ENCODE assay signal across 9 cellular contexts in the genomic region with DNA sequence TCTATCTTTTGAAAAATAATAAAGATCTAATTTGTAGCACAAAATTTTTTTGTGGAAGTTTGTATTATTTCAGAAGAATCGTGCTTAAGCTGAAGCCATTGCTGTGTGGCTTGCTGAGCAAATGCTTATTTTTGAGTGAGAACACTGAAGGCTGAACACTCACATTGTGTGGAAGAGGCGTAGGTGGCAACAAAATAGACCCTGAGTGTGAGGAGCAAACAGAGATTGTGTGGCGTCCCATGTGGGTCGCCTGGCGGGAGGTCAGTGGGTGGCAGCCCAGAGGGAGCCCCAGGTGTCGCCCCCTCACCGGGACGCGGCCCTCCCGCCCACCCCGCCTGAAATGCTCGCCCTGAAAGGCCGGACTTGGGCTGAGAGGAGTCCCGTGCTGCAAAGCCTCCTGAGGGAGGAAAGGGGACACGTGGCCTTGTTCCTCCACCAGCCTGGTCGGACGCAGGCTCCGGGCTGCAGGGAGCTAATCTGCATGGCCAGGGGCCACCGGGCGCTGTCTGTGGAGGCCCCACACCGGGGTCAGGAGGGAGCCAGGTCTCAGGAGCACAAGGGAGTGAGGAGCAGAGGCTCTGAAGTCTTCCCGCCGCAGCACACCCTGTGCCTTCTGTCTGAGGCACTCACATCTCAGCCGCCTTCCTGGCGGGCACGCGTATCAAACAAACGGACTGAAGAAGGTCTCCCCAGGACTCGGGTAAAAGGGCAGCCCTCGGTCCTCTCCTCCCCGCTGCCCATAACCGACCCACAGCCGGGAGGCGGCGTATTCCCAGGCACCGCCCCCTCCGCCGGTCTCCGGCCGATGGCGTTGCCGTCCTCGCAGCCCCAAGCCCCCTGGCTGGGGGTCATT. TPM values are rescaled to one million over a fixed set of nuclear protein-coding genes. Genes with fewer than 3 reads are reported as not detected.
DNase-seq lines count a peak whose midpoint lies in the region; TF ChIP-seq lines count a peak whose summit lies in the region.
"Had no signal": no experiment of that assay in that cellular context is flagged by ENCODE, and none has a peak within 500 bp of the region (broad histone marks: within the 10 kb centered on the region; RNA-seq: fewer than 3 reads in every experiment).

No MANE protein-coding gene starts in this region.

- no peak overlapping the region for H3K27ac Mint-ChIP-seq in immature natural killer cell

- TF ChIP-seq CTCF in brain microvascular endothelial cell (IDR thresholded peaks at IDR 0.05; ENCODE audit: low read depth, low read length, missing control alignments) (peak; percentile 20), smooth muscle cell (IDR thresholded peaks at IDR 0.05; ENCODE audit: borderline replicate concordance, insufficient read depth, poor library complexity, severe bottlenecking) (no peak), GM13976 (IDR thresholded peaks at IDR 0.05; ENCODE audit: borderline replicate concordance, control extremely low read depth, extremely low read depth, insufficient read depth, missing control alignments) (no peak)

- no peaks in the 10 kb centered on the region for H3K36me3 Mint-ChIP-seq in immature natural killer cell

- H3K9me3 ChIP-seq in SJCRH30 (replicated peaks) (no peaks in the 10 kb centered on the region), smooth muscle cell (replicated peaks; ENCODE audit: low read depth) (no peaks in the 10 kb centered on the region)

- H3K27me3 Mint-ChIP-seq in immature natural killer cell (ENCODE audit: low read depth in 3 of 3) = peaks cover 2 to 8% (median 6%) of the 10 kb centered on the region in 3 donors

- in situ Hi-C loops in brain microvascular endothelial cell (cut with HindIII; ENCODE audit: low pct_ligation_motif_present, low sequenced_read_pairs) (no loop called here), GM13976 (cut with MboI; ENCODE audit: low sequenced_read_pairs, unreplicated experiment) (loop anchor here (10.0 to 25.0 kb wide), 2 partner anchors 695 to 887 kb away; no protein-coding TSS in a partner anchor)

- H3K4me1 ChIP-seq in SJCRH30 (no peaks in the 10 kb centered on the region), smooth muscle cell (ENCODE audit: low read depth) (no peaks in the 10 kb centered on the region)

- DNase-seq in DMS53 (lab: John Stamatoyannopoulos, UW) (peak; percentile 77), brain microvascular endothelial cell (no peak), immature natural killer cell (peak in 1 of 3 donors; percentile 8), SJCRH30 (no peak), GM19238 (ENCODE audit: insufficient read length, low spot score) (no peak), smooth muscle cell (lab: John Stamatoyannopoulos, UW; ENCODE audit: unreplicated experiment) (no peak), GM13976 (ENCODE audit: low spot score) (no peak)

- no peak overlapping the region for H3K4me2 ChIP-seq in smooth muscle cell

- no peak overlapping the region for H3K27ac ChIP-seq in brain microvascular endothelial cell
- H3K27ac ChIP-seq in skin epidermis = peak overlapping the region in 4 of 21 experiments; percentile 9 to 55 (median 12)
- H3K27ac ChIP-seq in SJCRH30 = no peak overlapping the region
- H3K27ac ChIP-seq in smooth muscle cell (ENCODE audit: low read depth) = no peak overlapping the region

- no peaks in the 10 kb centered on the region for H3F3A ChIP-seq in smooth muscle cell (ENCODE audit: low read depth)

- H3K4me3 ChIP-seq in brain microvascular endothelial cell (ENCODE audit: low read depth, low read length) (peak overlapping the region; percentile 51), skin epidermis (peak overlapping the region in 6 of 7 experiments; percentile 12 to 42 (median 17)), SJCRH30 (no peak overlapping the region), smooth muscle cell (no peak overlapping the region)

- no peak overlapping the region for H2AFZ ChIP-seq in smooth muscle cell (ENCODE audit: low read depth)

- H3K9ac ChIP-seq in smooth muscle cell (ENCODE audit: low read depth) = no peak overlapping the region

- no peaks in the 10 kb centered on the region for H3K36me3 ChIP-seq in brain microvascular endothelial cell (replicated peaks)
- H3K36me3 ChIP-seq in SJCRH30 = no peaks in the 10 kb centered on the region
- no peaks in the 10 kb centered on the region for H3K36me3 ChIP-seq in smooth muscle cell (ENCODE audit: low read depth)

- H3K4me1 Mint-ChIP-seq in immature natural killer cell = no peaks in the 10 kb centered on the region

- H3K79me2 ChIP-seq in smooth muscle cell (ENCODE audit: low read depth) = no peaks in the 10 kb centered on the region

- WGBS in smooth muscle cell (ENCODE audit: low lambda C conversion rate) = 94% methylated on average over 33 of the region's 43 CpGs

- H3K9me3 Mint-ChIP-seq in immature natural killer cell = no peaks in the 10 kb centered on the region

- H3K27me3 ChIP-seq in brain microvascular endothelial cell (replicated peaks) = no peaks in the 10 kb centered on the region
- H3K27me3 ChIP-seq in SJCRH30 = no peaks in the 10 kb centered on the region
- no peaks in the 10 kb centered on the region for H3K27me3 ChIP-seq in smooth muscle cell (ENCODE audit: low read depth)

- no peaks in the 10 kb centered on the region for H4K20me1 ChIP-seq in smooth muscle cell (ENCODE audit: low read depth)

- H3K4me3 Mint-ChIP-seq in immature natural killer cell = peak overlapping the region in 3 of 5 donors; percentile 64 to 77 (median 74)

RNA-seq across cellular contexts. Expression of a gene that starts 15.9 kb away (rescaled TPM):
- polyA plus RNA-seq in immature natural killer cell (under 1 TPM in 1 of 3 donors, not detected in 2; 0.10 TPM), smooth muscle cell (not detected in 2 replicates)
- total RNA-seq in SJCRH30 (2014; rRNA removed; shearing (Covaris generic)) = 0.14 and 0.43 TPM in 2 replicates
- total RNA-seq in smooth muscle cell = not detected in 2 replicates

RNA-seq across cellular contexts. Expression of a gene that starts 41.3 kb away (rescaled TPM):
- polyA plus RNA-seq in immature natural killer cell (1 to 10 TPM in 1 of 3 donors, under 1 TPM in 1, not detected in 1; 0.81 to 2.8 TPM), smooth muscle cell (0.74 and 2.0 TPM in 2 replicates)
- total RNA-seq in SJCRH30 (2014; rRNA removed; shearing (Covaris generic)) = not detected in 2 replicates
- total RNA-seq in smooth muscle cell = 2.6 and 3.3 TPM in 2 replicates
- total RNA-seq: LHCN-M2 had no signal

Comparison
In these comparisons a context has a peak if more than half of its experiments do, and no peak if none do; other contexts are left out.
1. H3K4me3 ChIP-seq: peak in brain microvascular endothelial cell (single experiment) and skin epidermis (6 of 7); none in SJCRH30 (single experiment) and smooth muscle cell (single experiment).